In the genomic region with DNA sequence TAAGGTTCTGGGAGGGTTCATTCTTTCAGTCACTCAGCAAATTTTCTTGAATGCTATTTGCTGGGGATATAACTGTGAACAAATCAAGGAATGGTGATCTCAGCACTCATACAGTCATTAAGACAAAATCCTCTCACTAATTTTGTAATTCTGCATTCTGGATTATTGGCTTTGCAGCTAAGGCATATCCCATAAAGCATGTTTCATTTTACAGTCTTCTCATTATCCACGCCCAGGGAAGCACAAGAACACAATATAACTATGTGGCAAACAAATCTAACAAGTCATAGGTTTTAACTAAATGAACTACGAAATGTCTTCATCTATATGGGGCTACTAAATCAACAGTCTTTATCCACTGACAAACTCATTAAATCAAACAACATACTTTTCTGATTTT, we compare ENCODE assay signal across 26 cellular contexts.
"Had no signal": no experiment of that assay in that cellular context is flagged by ENCODE, and none has a peak within 500 bp of the region (broad histone marks: within the 10 kb centered on the region; RNA-seq: fewer than 3 reads in every experiment).

No MANE protein-coding gene starts in this region.

- H3K9me3 ChIP-seq: adrenal gland, colonic mucosa had no signal

- DNase-seq: activated CD4-positive, alpha-beta T cell treated with anti-CD3 and anti-CD28 coated beads for 36 hours; activated CD4-positive, alpha-beta T cell treated with anti-CD3 and anti-CD28 coated beads, Interleukin-2, amount 50 U/mL, for 1 hour; activated CD8-positive, alpha-beta memory T cell treated with anti-CD3 and anti-CD28 coated beads, Interleukin-2, amount 50 U/mL, for 4 hours; activated CD8-positive, alpha-beta T cell treated with anti-CD3 and anti-CD28 coated beads for 36 hours; activated gamma-delta T cell treated with Interleukin-2 at 50 U/mL for 16 hours; activated naive CD4-positive, alpha-beta T cell treated with anti-CD3 and anti-CD28 coated beads, Interleukin-2, amount 10 ng/mL, durations not matched to agents 7 days and 5 days; activated naive CD8-positive, alpha-beta T cell treated with anti-CD3 and anti-CD28 coated beads, Interleukin-2, amount 10 ng/mL, durations not matched to agents 7 days and 5 days; activated T-cell treated with anti-CD3 and anti-CD28 coated beads, Interleukin-2, amount 50 U/mL, for 72 hours; adrenal gland; anterior cingulate cortex; cerebellar nuclear complex; colonic mucosa; NCI-H1092; NCI-H1417; NCI-H1930; NCI-H2171; NCI-H2227 treated with DMSO at 0.1 percent for 48 hours; NCI-H526; NCI-H774; PC-9; RPMI8226; T-cell; WERI-Rb-1 had no signal

- H3K4me2 ChIP-seq: PC-9 had no signal

- H3K27ac ChIP-seq: adrenal gland, colonic mucosa, PC-9, SK-N-MC, WERI-Rb-1 had no signal

- H3K36me3 ChIP-seq: adrenal gland, colonic mucosa, WERI-Rb-1 had no signal

- ATAC-seq: activated CD4-positive, alpha-beta T cell treated with anti-CD3 and anti-CD28 coated beads for 36 hours; activated CD8-positive, alpha-beta T cell treated with anti-CD3 and anti-CD28 coated beads for 36 hours; activated T-cell treated with anti-CD3 and anti-CD28 coated beads, Interleukin-2, amount 50 U/mL, for 72 hours; Right ventricle myocardium inferior; T-cell had no signal

- H3K4me1 ChIP-seq: colonic mucosa had no signal

- H3K27me3 Mint-ChIP-seq: activated CD4-positive, alpha-beta T cell treated with anti-CD3 and anti-CD28 coated beads for 36 hours; activated CD8-positive, alpha-beta T cell treated with anti-CD3 and anti-CD28 coated beads for 36 hours; activated naive CD4-positive, alpha-beta T cell treated with anti-CD3 and anti-CD28 coated beads, Interleukin-2, amount 10 ng/mL, durations not matched to agents 7 days and 5 days; activated naive CD8-positive, alpha-beta T cell treated with anti-CD3 and anti-CD28 coated beads, Interleukin-2, amount 10 ng/mL, durations not matched to agents 7 days and 5 days; T-cell had no signal

- H3K27me3 ChIP-seq: adrenal gland, colonic mucosa had no signal

- H3K4me3 ChIP-seq: adrenal gland, colonic mucosa, PC-9, SK-N-MC had no signal

- H3K27ac Mint-ChIP-seq: activated CD4-positive, alpha-beta T cell treated with anti-CD3 and anti-CD28 coated beads for 36 hours; activated CD8-positive, alpha-beta T cell treated with anti-CD3 and anti-CD28 coated beads for 36 hours; activated naive CD4-positive, alpha-beta T cell treated with anti-CD3 and anti-CD28 coated beads, Interleukin-2, amount 10 ng/mL, durations not matched to agents 7 days and 5 days; activated naive CD8-positive, alpha-beta T cell treated with anti-CD3 and anti-CD28 coated beads, Interleukin-2, amount 10 ng/mL, durations not matched to agents 7 days and 5 days; activated T-cell treated with anti-CD3 and anti-CD28 coated beads, Interleukin-2, amount 50 U/mL, for 72 hours; activated T-helper 2 cell treated with anti-CD3 and anti-CD28 coated beads, Interferon-gamma antibody, Interleukin-2, Interleukin-4, amounts not matched to agents 10 μg/mL and 5 μg/mL and 100 μg/mL, durations not matched to agents 14 hours and 24 hours and 36 hours; T-cell had no signal

- H3K4me3 Mint-ChIP-seq: activated CD4-positive, alpha-beta T cell treated with anti-CD3 and anti-CD28 coated beads for 36 hours; activated CD8-positive, alpha-beta T cell treated with anti-CD3 and anti-CD28 coated beads for 36 hours; activated naive CD4-positive, alpha-beta T cell treated with anti-CD3 and anti-CD28 coated beads, Interleukin-2, amount 10 ng/mL, durations not matched to agents 7 days and 5 days; activated naive CD8-positive, alpha-beta T cell treated with anti-CD3 and anti-CD28 coated beads, Interleukin-2, amount 10 ng/mL, durations not matched to agents 7 days and 5 days; activated T-cell treated with anti-CD3 and anti-CD28 coated beads, Interleukin-2, amount 50 U/mL, for 72 hours; T-cell had no signal
